ENCODE assay signal across 20 cellular contexts in the genomic region with DNA sequence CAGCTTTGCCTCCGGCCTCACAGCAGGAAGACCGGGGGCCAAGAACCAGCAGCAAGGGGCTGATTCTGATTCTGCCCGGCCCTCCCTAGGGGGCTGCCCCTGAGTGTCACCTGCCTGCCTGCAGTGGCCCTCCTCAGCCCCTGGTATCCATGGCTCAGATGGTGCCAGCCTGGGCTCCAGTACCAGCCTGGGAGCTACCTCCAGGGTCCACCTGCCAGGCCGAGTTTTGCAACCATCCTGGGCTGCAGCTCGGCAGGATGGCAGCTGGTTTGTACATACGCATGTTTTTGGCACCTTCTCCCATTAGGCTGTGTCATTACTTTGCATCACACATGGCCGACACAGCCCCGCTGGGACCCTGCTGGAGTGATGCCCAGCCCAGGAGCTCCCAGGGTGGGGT.
"Had no signal": no experiment of that assay in that cellular context is flagged by ENCODE, and none has a peak within 500 bp of the region (broad histone marks: within the 10 kb centered on the region; RNA-seq: fewer than 3 reads in every experiment).

No MANE protein-coding gene starts in this region.

- H3K9ac ChIP-seq: neural progenitor cell had no signal

- H3K9me3 ChIP-seq: mucosa of descending colon, ovary, testis had no signal

- DNase-seq: activated CD4-positive, alpha-beta T cell treated with anti-CD3 and anti-CD28 coated beads, Interleukin-2, amount 10 ng/mL, durations not matched to agents 24 days and 14 days; activated CD8-positive, alpha-beta T cell treated with anti-CD3 and anti-CD28 coated beads for 36 hours; activated naive CD4-positive, alpha-beta T cell treated with Interleukin-2 at 50 U/mL for 16 hours; activated naive CD8-positive, alpha-beta T cell treated with anti-CD3 and anti-CD28 coated beads, Interleukin-2, amount 10 ng/mL, durations not matched to agents 7 days and 5 days; activated T-cell treated with anti-CD3 and anti-CD28 coated beads, Interleukin-2, amount 50 U/mL, for 1 hour; amygdala; dorsolateral prefrontal cortex; foreskin melanocyte; head of caudate nucleus; mucosa of descending colon; naive B cell; ovary; stimulated activated CD4-positive, alpha-beta T cell treated with anti-CD3 and anti-CD28 coated beads, Interleukin-4, amount 100 ng/mL, for 4 hours; T-helper 9 cell; testis had no signal

- FAIRE-seq: colon, keratinocyte had no signal

- H3K4me2 ChIP-seq: neural progenitor cell had no signal

- H3K27ac ChIP-seq: dorsolateral prefrontal cortex, neural progenitor cell, ovary, testis had no signal

- H3K36me3 ChIP-seq: neural progenitor cell, ovary had no signal

- H3K4me3 ChIP-seq: dorsolateral prefrontal cortex, mucosa of descending colon, neural progenitor cell, ovary, testis had no signal

- H2AFZ ChIP-seq: neural progenitor cell had no signal

- H3K4me1 ChIP-seq: testis had no signal

- ATAC-seq: activated CD8-positive, alpha-beta T cell treated with anti-CD3 and anti-CD28 coated beads for 36 hours; mucosa of descending colon; sciatic nerve; stimulated activated memory B cell treated with anti-CD40 and anti-IgM and Interleukin-4, amounts not matched to agents 10 μg/mL and 1 μg/mL and 100 μg/mL, for 72 hours had no signal

- H3K27me3 ChIP-seq: ovary, testis had no signal
